In the genomic region with DNA sequence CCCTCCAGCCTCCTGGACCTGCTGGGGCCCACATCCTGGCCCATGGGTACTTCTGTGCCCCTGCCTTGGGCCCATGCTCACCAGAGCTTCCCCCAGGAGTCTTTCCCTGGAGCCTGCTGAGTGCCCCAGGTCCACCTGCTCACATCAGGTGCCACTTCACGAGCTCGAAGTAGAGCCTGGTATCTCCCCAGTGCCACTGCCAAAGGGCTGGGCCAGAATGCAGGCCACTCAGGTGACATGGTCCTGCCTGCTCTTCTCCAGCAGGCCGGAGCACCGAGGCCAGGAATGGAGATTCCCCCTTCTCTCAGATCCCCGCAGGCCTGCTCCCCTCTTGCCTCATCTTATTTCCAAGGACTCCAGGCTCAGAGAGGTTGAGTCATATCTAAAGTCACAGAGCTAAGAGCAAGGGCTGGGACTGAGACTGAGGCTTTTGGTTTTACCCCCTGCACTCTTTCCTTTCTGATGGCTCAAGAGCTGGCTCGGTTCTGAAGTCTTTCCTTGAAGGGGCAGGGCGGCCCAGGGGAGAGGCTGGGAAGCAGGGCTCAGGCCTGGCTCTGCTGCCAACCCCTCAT, we compare ENCODE assay signal across 17 cellular contexts.
A peak's percentile ranks its signal among the peaks of the same experiment; 100 is the strongest.
DNase-seq lines count a peak whose midpoint lies in the region; ATAC-seq and TF ChIP-seq lines count a peak whose summit lies in the region.
"Had no signal": no experiment of that assay in that cellular context is flagged by ENCODE, and none has a peak within 500 bp of the region (broad histone marks: within the 10 kb centered on the region; RNA-seq: fewer than 3 reads in every experiment).

No MANE protein-coding gene starts in this region.

- H3K27me3 Mint-ChIP-seq in activated T-helper 2 cell treated with anti-CD3 and anti-CD28 coated beads, Interferon-gamma antibody, Interleukin-2, Interleukin-4, amounts not matched to agents 10 μg/mL and 5 μg/mL and 100 μg/mL, durations not matched to agents 14 hours and 24 hours and 36 hours (ENCODE audit: low read depth) = peaks cover 2% of the 10 kb centered on the region

- peaks cover 9% of the 10 kb centered on the region for H3K36me3 Mint-ChIP-seq in activated T-helper 2 cell treated with anti-CD3 and anti-CD28 coated beads, Interferon-gamma antibody, Interleukin-2, Interleukin-4, amounts not matched to agents 10 μg/mL and 5 μg/mL and 100 μg/mL, durations not matched to agents 14 hours and 24 hours and 36 hours (ENCODE audit: low read depth)

- H3K4me3 ChIP-seq in right atrium auricular region (no peak overlapping the region), right lobe of liver (no peak overlapping the region), vagina (no peak overlapping the region), A673 (ENCODE audit: low read depth, low read length, poor library complexity, severe bottlenecking) (no peak overlapping the region)
- H3K4me3 ChIP-seq: left lung had no signal

- DNase-seq in right atrium auricular region (ENCODE audit: low spot score) = no peak
- no peak for DNase-seq in Right ventricle myocardium superior
- DNase-seq in activated T-helper 2 cell treated with anti-CD3 and anti-CD28 coated beads, Interferon-gamma antibody, Interleukin-2, Interleukin-4, amounts not matched to agents 10 μg/mL and 5 μg/mL and 100 μg/mL, durations not matched to agents 14 hours and 24 hours and 36 hours (ENCODE audit: low spot score) = no peak
- no peak for DNase-seq in right lobe of liver
- no peak for DNase-seq in vagina (ENCODE audit: extremely low spot score in 2 of 2)
- no peak for DNase-seq in A673 (ENCODE audit: low spot score)
- DNase-seq: effector CD8-positive, alpha-beta T cell; foreskin fibroblast; H7; NCI-H345; nephron progenitor cell; SHP77; stimulated activated CD4-positive, alpha-beta T cell treated with anti-CD3 and anti-CD28 coated beads, Interleukin-15, amount 100 ng/mL, for 24 hours had no signal

- TF ChIP-seq POLR2A in right lobe of liver (IDR thresholded peaks at IDR 0.05) (no peak), vagina (IDR thresholded peaks at IDR 0.05) (no peak)

- H3K9me3 ChIP-seq in right atrium auricular region (no peaks in the 10 kb centered on the region), right lobe of liver (no peaks in the 10 kb centered on the region), vagina (no peaks in the 10 kb centered on the region), A673 (ENCODE audit: low read depth, low read length, poor library complexity, severe bottlenecking) (no peaks in the 10 kb centered on the region)
- H3K9me3 ChIP-seq: left lung had no signal

- no TSS peak for BruUV-seq in A673 (replicated peaks; lab: Mats Ljungman, UMichigan)

- peak overlapping the region; percentile 1 to 46 for H3K27ac ChIP-seq in right atrium auricular region
- H3K27ac ChIP-seq in right lobe of liver = peak overlapping the region; percentile 62 to 72 (median 68)
- peak overlapping the region; percentile 53 for H3K27ac ChIP-seq in vagina
- no peak overlapping the region for H3K27ac ChIP-seq in A673 (ENCODE audit: low read depth, low read length, poor library complexity, severe bottlenecking)

- 100% methylated on average over 1 of the region's 7 CpGs for WGBS in right lobe of liver (ENCODE audit: insufficient coverage, low coverage, low lambda C conversion rate, missing lambda C conversion rate)

- ATAC-seq in Right ventricle myocardium superior (ENCODE audit: poor library complexity) (no peak), right lobe of liver (no peak), HG03039 (IDR thresholded peaks at IDR 0.05; ENCODE audit: unreplicated experiment) (no peak), GM18519 (IDR thresholded peaks at IDR 0.05; ENCODE audit: low FRiP score, unreplicated experiment) (no peak)
- ATAC-seq: left lung had no signal

- TF ChIP-seq CTCF in right atrium auricular region (IDR thresholded peaks at IDR 0.05) (no peak), right lobe of liver (IDR thresholded peaks at IDR 0.05) (no peak), vagina (IDR thresholded peaks at IDR 0.05) (no peak), A673 (conservative IDR thresholded peaks at IDR 0.05; ENCODE audit: low read depth, low read length) (no peak)

- POLR2A ChIA-PET in A673 (lab: Charles Lee; ENCODE audit: low non-redundant PET) = no interaction called here

- H3K4me1 Mint-ChIP-seq in activated T-helper 2 cell treated with anti-CD3 and anti-CD28 coated beads, Interferon-gamma antibody, Interleukin-2, Interleukin-4, amounts not matched to agents 10 μg/mL and 5 μg/mL and 100 μg/mL, durations not matched to agents 14 hours and 24 hours and 36 hours (ENCODE audit: low read depth) = peaks cover 21% of the 10 kb centered on the region

- intact Hi-C loops in Right ventricle myocardium superior (cut with DNase I) (no loop called here), right lobe of liver (cut with DNase I) (no loop called here), vagina (cut with DNase I) (no loop called here), A673 (cut with micrococcal nuclease; ENCODE audit: unreplicated experiment) (no loop called here)
- intact Hi-C loops in activated T-helper 2 cell treated with anti-CD3 and anti-CD28 coated beads, Interferon-gamma antibody, Interleukin-2, Interleukin-4, amounts not matched to agents 10 μg/mL and 5 μg/mL and 100 μg/mL, durations not matched to agents 14 hours and 24 hours and 36 hours (cut with micrococcal nuclease) = no loop called here

- no peaks in the 10 kb centered on the region for H3K9me3 Mint-ChIP-seq in activated T-helper 2 cell treated with anti-CD3 and anti-CD28 coated beads, Interferon-gamma antibody, Interleukin-2, Interleukin-4, amounts not matched to agents 10 μg/mL and 5 μg/mL and 100 μg/mL, durations not matched to agents 14 hours and 24 hours and 36 hours
- H3K9me3 Mint-ChIP-seq: nephron progenitor cell had no signal

- H3K4me3 Mint-ChIP-seq in activated T-helper 2 cell treated with anti-CD3 and anti-CD28 coated beads, Interferon-gamma antibody, Interleukin-2, Interleukin-4, amounts not matched to agents 10 μg/mL and 5 μg/mL and 100 μg/mL, durations not matched to agents 14 hours and 24 hours and 36 hours (ENCODE audit: low read depth) = no peak overlapping the region
- H3K4me3 Mint-ChIP-seq: central memory CD8-positive, alpha-beta T cell; nephron progenitor cell had no signal

- peaks cover 0 to 92% of the 10 kb centered on the region in 2 donors for H3K4me1 ChIP-seq in right atrium auricular region
- H3K4me1 ChIP-seq in right lobe of liver = peaks cover 0 to 41% (median 15%) of the 10 kb centered on the region in 4 donors
- H3K4me1 ChIP-seq in vagina = peaks cover 52% of the 10 kb centered on the region
- no peaks in the 10 kb centered on the region for H3K4me1 ChIP-seq in A673 (ENCODE audit: insufficient read depth, low read length, poor library complexity, severe bottlenecking)

- H3K36me3 ChIP-seq in right atrium auricular region = no peaks in the 10 kb centered on the region
- H3K36me3 ChIP-seq in right lobe of liver = no peaks in the 10 kb centered on the region
- no peaks in the 10 kb centered on the region for H3K36me3 ChIP-seq in vagina
- H3K36me3 ChIP-seq in A673 (ENCODE audit: insufficient read depth, low read length, poor library complexity, severe bottlenecking) = no peaks in the 10 kb centered on the region
- H3K36me3 ChIP-seq: left lung had no signal

- CTCF ChIA-PET in A673 (lab: Charles Lee) = no interaction called here

- H3K27ac Mint-ChIP-seq in activated T-helper 2 cell treated with anti-CD3 and anti-CD28 coated beads, Interferon-gamma antibody, Interleukin-2, Interleukin-4, amounts not matched to agents 10 μg/mL and 5 μg/mL and 100 μg/mL, durations not matched to agents 14 hours and 24 hours and 36 hours = peak overlapping the region; percentile 44

- H3K27me3 ChIP-seq in right atrium auricular region (no peaks in the 10 kb centered on the region), right lobe of liver (no peaks in the 10 kb centered on the region), vagina (no peaks in the 10 kb centered on the region), A673 (replicated peaks; ENCODE audit: insufficient read depth, low read depth, low read length, poor library complexity) (no peaks in the 10 kb centered on the region)
- H3K27me3 ChIP-seq: left lung had no signal
